In the genomic region with DNA sequence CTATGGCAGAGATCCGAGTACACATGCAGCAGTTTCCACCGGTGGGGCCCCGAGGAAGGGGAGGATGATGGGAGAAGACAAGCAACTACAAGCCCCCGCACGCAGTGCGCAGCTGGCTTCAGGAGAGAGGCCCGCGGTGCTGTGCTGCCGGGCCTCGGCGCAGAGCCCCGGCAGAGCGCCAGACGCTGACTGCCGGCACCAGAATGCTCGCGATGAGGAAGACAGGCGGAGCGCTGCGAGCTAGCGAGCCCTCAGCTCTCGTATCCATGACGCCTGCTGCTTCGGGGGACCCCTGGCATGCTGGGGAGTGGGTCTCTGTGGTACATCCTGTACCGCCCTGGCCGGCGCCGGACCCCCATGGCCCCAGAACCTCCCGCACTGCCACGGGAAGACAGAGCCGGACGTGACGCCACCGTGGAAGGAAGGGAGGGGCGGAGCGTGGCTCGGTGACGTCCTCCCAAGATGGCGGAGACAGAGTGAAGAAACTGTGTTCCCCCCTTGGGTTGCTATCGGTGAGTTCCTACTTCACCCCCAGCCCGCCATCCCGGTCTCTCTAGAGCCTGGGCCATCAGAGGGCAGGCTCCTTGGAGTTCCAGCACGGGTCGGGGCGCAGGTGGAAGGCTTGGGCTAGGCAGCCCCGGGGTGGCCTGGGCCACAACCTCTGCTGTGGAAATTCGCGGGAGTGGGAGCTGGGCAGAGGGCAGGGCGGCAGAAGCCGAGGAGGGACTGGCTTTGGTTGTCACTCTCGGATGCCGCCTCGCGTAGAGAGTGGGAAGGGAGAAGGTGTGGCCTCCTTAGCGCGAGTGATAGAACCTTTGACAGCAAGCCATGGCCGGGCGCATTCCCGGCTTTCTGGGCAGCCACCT, we compare ENCODE assay signal across 1 cellular context.
TF ChIP-seq lines count a peak whose summit lies in the region.

Gene MYNN (plus strand): TSS at position 446 of the 866 bp plus-strand sequence. CDS start 900 bp downstream, outside the sequence.

TF ChIP-seq in HepG2, 621 proteins besides CTCF, POLR2A, EP300 and RAD21 (continued from another document and continues in another):
- no peak; the same call in 1 of the 2 replicates for TF ChIP-seq ZBTB34 (CRISPR knock-in tag; IDR thresholded peaks at IDR 0.05)
- TF ChIP-seq KLF12 (CRISPR knock-in tag; IDR thresholded peaks at IDR 0.05; ENCODE audit: borderline replicate concordance), result 0 out of 2 replicates have a peak, but pooled peaks have one; percentile 45
- no peak for TF ChIP-seq NFE2L1 (CRISPR knock-in tag; IDR thresholded peaks at IDR 0.05; ENCODE audit: borderline replicate concordance)
- no peak for TF ChIP-seq ZNF484 (CRISPR knock-in tag; IDR thresholded peaks at IDR 0.05; ENCODE audit: borderline replicate concordance, low read depth)
- TF ChIP-seq ZNF224 (CRISPR knock-in tag; IDR thresholded peaks at IDR 0.05), result 0 out of 2 replicates have a peak, but pooled peaks have one; percentile 24
- TF ChIP-seq MED1 (CRISPR knock-in tag; IDR thresholded peaks at IDR 0.05), result peak; percentile 77
- peak; percentile 62 for TF ChIP-seq ZNF143 (CRISPR knock-in tag; IDR thresholded peaks at IDR 0.05)
- TF ChIP-seq ZNF354B (CRISPR knock-in tag; IDR thresholded peaks at IDR 0.05), result no peak
- TF ChIP-seq NR3C1 (CRISPR knock-in tag; IDR thresholded peaks at IDR 0.05), result no peak
- TF ChIP-seq, protein P1, sequence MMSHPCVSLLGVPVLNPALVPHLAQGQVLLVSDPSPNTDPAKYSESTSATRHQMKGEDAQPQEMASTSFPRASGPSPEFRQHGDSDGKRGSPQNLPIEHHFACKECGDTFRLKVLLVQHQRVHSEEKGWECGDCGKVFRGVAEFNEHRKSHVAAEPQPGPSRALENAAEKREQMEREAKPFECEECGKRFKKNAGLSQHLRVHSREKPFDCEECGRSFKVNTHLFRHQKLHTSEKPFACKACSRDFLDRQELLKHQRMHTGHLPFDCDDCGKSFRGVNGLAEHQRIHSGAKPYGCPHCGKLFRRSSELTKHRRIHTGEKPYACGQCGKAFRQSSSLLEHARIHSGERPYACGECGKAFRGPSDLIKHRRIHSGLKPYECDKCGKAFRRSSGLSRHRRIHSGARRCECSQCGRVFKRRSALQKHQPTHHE (CRISPR knock-in tag; IDR thresholded peaks at IDR 0.05; ENCODE audit: borderline replicate concordance), result peak; percentile 98
- TF ChIP-seq, protein P2, sequence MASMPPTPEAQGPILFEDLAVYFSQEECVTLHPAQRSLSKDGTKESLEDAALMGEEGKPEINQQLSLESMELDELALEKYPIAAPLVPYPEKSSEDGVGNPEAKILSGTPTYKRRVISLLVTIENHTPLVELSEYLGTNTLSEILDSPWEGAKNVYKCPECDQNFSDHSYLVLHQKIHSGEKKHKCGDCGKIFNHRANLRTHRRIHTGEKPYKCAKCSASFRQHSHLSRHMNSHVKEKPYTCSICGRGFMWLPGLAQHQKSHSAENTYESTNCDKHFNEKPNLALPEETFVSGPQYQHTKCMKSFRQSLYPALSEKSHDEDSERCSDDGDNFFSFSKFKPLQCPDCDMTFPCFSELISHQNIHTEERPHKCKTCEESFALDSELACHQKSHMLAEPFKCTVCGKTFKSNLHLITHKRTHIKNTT (CRISPR knock-in tag; IDR thresholded peaks at IDR 0.05), result no peak
- no peak for TF ChIP-seq ZBTB20 (CRISPR knock-in tag; IDR thresholded peaks at IDR 0.05; ENCODE audit: borderline replicate concordance, low read depth)
- peak; percentile 44; the same call in 1 of the 2 replicates for TF ChIP-seq ZNF768 (CRISPR knock-in tag; IDR thresholded peaks at IDR 0.05)
- TF ChIP-seq, protein P3, sequence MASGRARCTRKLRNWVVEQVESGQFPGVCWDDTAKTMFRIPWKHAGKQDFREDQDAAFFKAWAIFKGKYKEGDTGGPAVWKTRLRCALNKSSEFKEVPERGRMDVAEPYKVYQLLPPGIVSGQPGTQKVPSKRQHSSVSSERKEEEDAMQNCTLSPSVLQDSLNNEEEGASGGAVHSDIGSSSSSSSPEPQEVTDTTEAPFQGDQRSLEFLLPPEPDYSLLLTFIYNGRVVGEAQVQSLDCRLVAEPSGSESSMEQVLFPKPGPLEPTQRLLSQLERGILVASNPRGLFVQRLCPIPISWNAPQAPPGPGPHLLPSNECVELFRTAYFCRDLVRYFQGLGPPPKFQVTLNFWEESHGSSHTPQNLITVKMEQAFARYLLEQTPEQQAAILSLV (CRISPR knock-in tag; IDR thresholded peaks at IDR 0.05; ENCODE audit: borderline replicate concordance), result peak; percentile 73; the same call in 1 of the 2 replicates
- TF ChIP-seq, protein P4, sequence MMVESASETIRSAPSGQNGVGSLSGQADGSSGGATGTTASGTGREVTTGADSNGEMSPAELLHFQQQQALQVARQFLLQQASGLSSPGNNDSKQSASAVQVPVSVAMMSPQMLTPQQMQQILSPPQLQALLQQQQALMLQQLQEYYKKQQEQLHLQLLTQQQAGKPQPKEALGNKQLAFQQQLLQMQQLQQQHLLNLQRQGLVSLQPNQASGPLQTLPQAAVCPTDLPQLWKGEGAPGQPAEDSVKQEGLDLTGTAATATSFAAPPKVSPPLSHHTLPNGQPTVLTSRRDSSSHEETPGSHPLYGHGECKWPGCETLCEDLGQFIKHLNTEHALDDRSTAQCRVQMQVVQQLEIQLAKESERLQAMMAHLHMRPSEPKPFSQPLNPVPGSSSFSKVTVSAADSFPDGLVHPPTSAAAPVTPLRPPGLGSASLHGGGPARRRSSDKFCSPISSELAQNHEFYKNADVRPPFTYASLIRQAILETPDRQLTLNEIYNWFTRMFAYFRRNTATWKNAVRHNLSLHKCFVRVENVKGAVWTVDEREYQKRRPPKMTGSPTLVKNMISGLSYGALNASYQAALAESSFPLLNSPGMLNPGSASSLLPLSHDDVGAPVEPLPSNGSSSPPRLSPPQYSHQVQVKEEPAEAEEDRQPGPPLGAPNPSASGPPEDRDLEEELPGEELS (CRISPR knock-in tag; IDR thresholded peaks at IDR 0.05), result peak; percentile 41
- TF ChIP-seq ZNF180 (CRISPR knock-in tag; IDR thresholded peaks at IDR 0.05; ENCODE audit: borderline replicate concordance, low read depth), result 0 out of 2 replicates have a peak, but pooled peaks have one; percentile 30
- TF ChIP-seq ZNF574 (CRISPR knock-in tag; IDR thresholded peaks at IDR 0.05), result peak; percentile 79
- no peak for TF ChIP-seq RAD51 (IDR thresholded peaks at IDR 0.05; ENCODE audit: borderline replicate concordance)
- TF ChIP-seq, protein P5, sequence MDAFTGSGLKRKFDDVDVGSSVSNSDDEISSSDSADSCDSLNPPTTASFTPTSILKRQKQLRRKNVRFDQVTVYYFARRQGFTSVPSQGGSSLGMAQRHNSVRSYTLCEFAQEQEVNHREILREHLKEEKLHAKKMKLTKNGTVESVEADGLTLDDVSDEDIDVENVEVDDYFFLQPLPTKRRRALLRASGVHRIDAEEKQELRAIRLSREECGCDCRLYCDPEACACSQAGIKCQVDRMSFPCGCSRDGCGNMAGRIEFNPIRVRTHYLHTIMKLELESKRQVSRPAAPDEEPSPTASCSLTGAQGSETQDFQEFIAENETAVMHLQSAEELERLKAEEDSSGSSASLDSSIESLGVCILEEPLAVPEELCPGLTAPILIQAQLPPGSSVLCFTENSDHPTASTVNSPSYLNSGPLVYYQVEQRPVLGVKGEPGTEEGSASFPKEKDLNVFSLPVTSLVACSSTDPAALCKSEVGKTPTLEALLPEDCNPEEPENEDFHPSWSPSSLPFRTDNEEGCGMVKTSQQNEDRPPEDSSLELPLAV (CRISPR knock-in tag; conservative IDR thresholded peaks at IDR 0.05; ENCODE audit: low read depth), result no peak
- no peak for TF ChIP-seq ZNF10 (CRISPR knock-in tag; IDR thresholded peaks at IDR 0.05; ENCODE audit: borderline replicate concordance, low read depth)
- peak; percentile 69 for TF ChIP-seq ELF1 (CRISPR knock-in tag; IDR thresholded peaks at IDR 0.05)
- no peak for TF ChIP-seq RORA (CRISPR knock-in tag; IDR thresholded peaks at IDR 0.05)
- TF ChIP-seq MLX (CRISPR knock-in tag; IDR thresholded peaks at IDR 0.05), result no peak; the same call in 1 of the 2 replicates
- no peak for TF ChIP-seq JARID2 (CRISPR knock-in tag; IDR thresholded peaks at IDR 0.05; ENCODE audit: insufficient replicate concordance)
- TF ChIP-seq ZSCAN25 (CRISPR knock-in tag; IDR thresholded peaks at IDR 0.05), result no peak; the same call in 1 of the 2 replicates
- TF ChIP-seq SP2 (CRISPR knock-in tag; IDR thresholded peaks at IDR 0.05), result peak; percentile 56; the same call in 1 of the 2 replicates
- TF ChIP-seq ZFAT (CRISPR knock-in tag; conservative IDR thresholded peaks at IDR 0.05), result 0 out of 2 replicates have a peak, but pooled peaks have one; percentile 74
- TF ChIP-seq ZNF652 (CRISPR knock-in tag; IDR thresholded peaks at IDR 0.05; ENCODE audit: borderline replicate concordance, low read depth), result no peak
- no peak for TF ChIP-seq HOXA7 (CRISPR knock-in tag; IDR thresholded peaks at IDR 0.05)
- no peak for TF ChIP-seq ELK4 (CRISPR knock-in tag; IDR thresholded peaks at IDR 0.05; ENCODE audit: borderline replicate concordance)
- TF ChIP-seq SETDB1 (CRISPR knock-in tag; IDR thresholded peaks at IDR 0.05; ENCODE audit: borderline replicate concordance), result no peak
- peak; percentile 65; the same call in 1 of the 2 replicates for TF ChIP-seq ZNF761 (CRISPR knock-in tag; conservative IDR thresholded peaks at IDR 0.05)
- TF ChIP-seq ZNF234 (CRISPR knock-in tag; conservative IDR thresholded peaks at IDR 0.05), result no peak
- peak; percentile 94 for TF ChIP-seq ZNF446 (CRISPR knock-in tag; IDR thresholded peaks at IDR 0.05)
- no peak for TF ChIP-seq ARID2 (CRISPR knock-in tag; IDR thresholded peaks at IDR 0.05; ENCODE audit: borderline replicate concordance)
- no peak for TF ChIP-seq RFXANK (CRISPR knock-in tag; IDR thresholded peaks at IDR 0.05)
- TF ChIP-seq TAF15 (IDR thresholded peaks at IDR 0.05; ENCODE audit: low read depth, low read length, poor library complexity, severe bottlenecking), result no peak
- TF ChIP-seq, protein P6, sequence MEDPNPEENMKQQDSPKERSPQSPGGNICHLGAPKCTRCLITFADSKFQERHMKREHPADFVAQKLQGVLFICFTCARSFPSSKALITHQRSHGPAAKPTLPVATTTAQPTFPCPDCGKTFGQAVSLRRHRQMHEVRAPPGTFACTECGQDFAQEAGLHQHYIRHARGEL (CRISPR knock-in tag; IDR thresholded peaks at IDR 0.05), result no peak
- TF ChIP-seq, protein P7, sequence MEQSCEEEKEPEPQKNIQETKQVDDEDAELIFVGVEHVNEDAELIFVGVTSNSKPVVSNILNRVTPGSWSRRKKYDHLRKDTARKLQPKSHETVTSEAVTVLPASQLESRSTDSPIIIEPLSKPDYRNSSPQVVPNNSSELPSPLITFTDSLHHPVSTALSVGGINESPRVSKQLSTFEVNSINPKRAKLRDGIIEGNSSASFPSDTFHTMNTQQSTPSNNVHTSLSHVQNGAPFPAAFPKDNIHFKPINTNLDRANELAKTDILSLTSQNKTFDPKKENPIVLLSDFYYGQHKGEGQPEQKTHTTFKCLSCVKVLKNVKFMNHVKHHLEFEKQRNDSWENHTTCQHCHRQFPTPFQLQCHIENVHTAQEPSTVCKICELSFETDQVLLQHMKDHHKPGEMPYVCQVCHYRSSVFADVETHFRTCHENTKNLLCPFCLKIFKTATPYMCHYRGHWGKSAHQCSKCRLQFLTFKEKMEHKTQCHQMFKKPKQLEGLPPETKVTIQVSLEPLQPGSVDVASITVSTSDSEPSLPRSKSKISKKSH (CRISPR knock-in tag; IDR thresholded peaks at IDR 0.05; ENCODE audit: borderline replicate concordance), result no peak; the same call in none of the 2 replicates
